In the genomic region with DNA sequence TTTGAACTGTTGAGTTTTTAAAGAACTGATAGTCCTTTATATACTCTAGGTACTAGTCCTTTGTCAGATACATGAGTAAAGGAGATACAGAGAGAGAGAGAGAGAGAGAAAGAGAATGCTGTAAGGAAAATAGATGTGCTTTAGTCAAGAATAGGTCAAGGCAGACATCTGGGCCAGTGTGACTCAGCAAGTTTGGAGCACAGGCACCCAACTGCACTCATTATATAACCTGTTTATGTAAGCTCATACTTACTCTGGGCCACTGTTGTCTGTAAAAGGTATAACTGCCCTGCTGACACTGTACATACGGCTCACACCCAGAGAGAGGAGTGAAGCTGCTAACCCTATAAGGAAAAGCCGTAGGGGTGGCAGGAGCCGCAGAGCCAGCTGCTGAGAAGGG, we compare ENCODE assay signal across 18 cellular contexts. TPM values are rescaled to one million over a fixed set of nuclear protein-coding genes. Genes with fewer than 3 reads are reported as not detected.
DNase-seq lines count a peak whose midpoint lies in the region; ATAC-seq, FAIRE-seq and TF ChIP-seq lines count a peak whose summit lies in the region.
"Had no signal": no experiment of that assay in that cellular context is flagged by ENCODE, and none has a peak within 500 bp of the region (broad histone marks: within the 10 kb centered on the region; RNA-seq: fewer than 3 reads in every experiment).

No MANE protein-coding gene starts in this region.

- no peak overlapping the region for H3K27ac ChIP-seq in astrocyte (ENCODE audit: low read depth, low read length)
- H3K27ac ChIP-seq: BLaER1 treated with 17β-estradiol and CSF1 and Interleukin-3, amounts not matched to agents 10 nM and 100 nM; right lobe of liver; SJCRH30; upper lobe of right lung had no signal

- H2AFZ ChIP-seq in astrocyte (ENCODE audit: low read depth, low read length), result no peak overlapping the region

- no peaks in the 10 kb centered on the region for H4K20me1 ChIP-seq in astrocyte (ENCODE audit: insufficient read depth, low read length)
- H4K20me1 ChIP-seq: BLaER1 treated with 17β-estradiol and CSF1 and Interleukin-3, amounts not matched to agents 10 nM and 100 nM had no signal

- H3K79me2 ChIP-seq in astrocyte (ENCODE audit: insufficient read depth, low read length), result no peaks in the 10 kb centered on the region

- H3K4me2 ChIP-seq in astrocyte (ENCODE audit: low read length), result no peak overlapping the region
- H3K4me2 ChIP-seq: BLaER1 treated with 17β-estradiol and CSF1 and Interleukin-3, amounts not matched to agents 10 nM and 100 nM had no signal

- H3K4me3 Mint-ChIP-seq in astrocyte (ENCODE audit: unreplicated experiment), result no peak overlapping the region
- H3K4me3 Mint-ChIP-seq in activated naive CD8-positive, alpha-beta T cell treated with anti-CD3 and anti-CD28 coated beads, Interleukin-2, amount 50 U/mL, for 24 hours, result no peak overlapping the region
- H3K4me3 Mint-ChIP-seq: natural killer cell treated with Interleukin-12 subunit alpha and Interleukin-12 subunit beta and Interleukin-15 and Interleukin-18, amount 100 ng/mL, for 72 hours had no signal

- no peaks in the 10 kb centered on the region for H3K36me3 Mint-ChIP-seq in astrocyte (ENCODE audit: low read depth, unreplicated experiment)
- H3K36me3 Mint-ChIP-seq in activated naive CD8-positive, alpha-beta T cell treated with anti-CD3 and anti-CD28 coated beads, Interleukin-2, amount 50 U/mL, for 24 hours (ENCODE audit: low read depth), result no peaks in the 10 kb centered on the region

- peaks cover 8% of the 10 kb centered on the region for H3K4me1 Mint-ChIP-seq in astrocyte (ENCODE audit: low read depth, unreplicated experiment)
- H3K4me1 Mint-ChIP-seq in activated naive CD8-positive, alpha-beta T cell treated with anti-CD3 and anti-CD28 coated beads, Interleukin-2, amount 50 U/mL, for 24 hours, result no peaks in the 10 kb centered on the region

- H3K27me3 ChIP-seq in astrocyte (ENCODE audit: insufficient read depth, low read length), result peaks cover 3% of the 10 kb centered on the region
- H3K27me3 ChIP-seq: BLaER1 treated with 17β-estradiol and CSF1 and Interleukin-3, amounts not matched to agents 10 nM and 100 nM; SJCRH30; upper lobe of right lung had no signal

- H3K27me3 Mint-ChIP-seq in astrocyte (ENCODE audit: low read depth, unreplicated experiment), result no peaks in the 10 kb centered on the region
- peaks cover 7% of the 10 kb centered on the region for H3K27me3 Mint-ChIP-seq in activated naive CD8-positive, alpha-beta T cell treated with anti-CD3 and anti-CD28 coated beads, Interleukin-2, amount 50 U/mL, for 24 hours

- peak overlapping the region; percentile 28 for H3K27ac Mint-ChIP-seq in astrocyte (ENCODE audit: unreplicated experiment)
- no peak overlapping the region for H3K27ac Mint-ChIP-seq in activated naive CD8-positive, alpha-beta T cell treated with anti-CD3 and anti-CD28 coated beads, Interleukin-2, amount 50 U/mL, for 24 hours
- H3K27ac Mint-ChIP-seq: natural killer cell treated with Interleukin-12 subunit alpha and Interleukin-12 subunit beta and Interleukin-15 and Interleukin-18, amount 100 ng/mL, for 72 hours had no signal

- intact Hi-C loops in left cardiac atrium (cut with DNase I), result no loop called here

- no peak for ATAC-seq in activated naive CD8-positive, alpha-beta T cell treated with anti-CD3 and anti-CD28 coated beads, Interleukin-2, amount 50 U/mL, for 24 hours
- no peak for ATAC-seq in left cardiac atrium
- no peak for ATAC-seq in HG03175 (IDR thresholded peaks at IDR 0.05; ENCODE audit: unreplicated experiment)
- ATAC-seq: natural killer cell treated with Interleukin-12 subunit alpha and Interleukin-12 subunit beta and Interleukin-15 and Interleukin-18, amount 100 ng/mL, for 72 hours; upper lobe of right lung had no signal

- H3K4me1 ChIP-seq in astrocyte (ENCODE audit: insufficient read depth, low read length), result peaks cover 10% of the 10 kb centered on the region
- H3K4me1 ChIP-seq: BLaER1 treated with 17β-estradiol and CSF1 and Interleukin-3, amounts not matched to agents 10 nM and 100 nM; right lobe of liver; SJCRH30; upper lobe of right lung had no signal

- DNase-seq in AG20443 (ENCODE audit: low spot score), result peak; percentile 41
- peak; percentile 31 for DNase-seq in HFF-Myc (ENCODE audit: extremely low read depth, low read depth)
- peak; percentile 65 for DNase-seq in astrocyte (ENCODE audit: low read depth)
- peak; percentile 7 for DNase-seq in glomerular visceral epithelial cell (ENCODE audit: extremely low spot score)
- no peak for DNase-seq in activated naive CD8-positive, alpha-beta T cell treated with anti-CD3 and anti-CD28 coated beads, Interleukin-2, amount 50 U/mL, for 24 hours
- no peak for DNase-seq in GM20000 (ENCODE audit: low spot score)
- no peak for DNase-seq in left cardiac atrium
- DNase-seq: activated gamma-delta T cell; hypothalamus; NCI-H2029 treated with DMSO at 0.1 percent for 48 hours; right lobe of liver; SJCRH30; stimulated activated CD4-positive, alpha-beta T cell treated with anti-CD3 and anti-CD28 coated beads, Interleukin-4, amount 100 ng/mL, for 24 hours; upper lobe of right lung had no signal

- no peaks in the 10 kb centered on the region for H3K9me3 Mint-ChIP-seq in astrocyte (ENCODE audit: unreplicated experiment)
- H3K9me3 Mint-ChIP-seq in activated naive CD8-positive, alpha-beta T cell treated with anti-CD3 and anti-CD28 coated beads, Interleukin-2, amount 50 U/mL, for 24 hours, result peaks cover 4% of the 10 kb centered on the region
- H3K9me3 Mint-ChIP-seq: natural killer cell treated with Interleukin-12 subunit alpha and Interleukin-12 subunit beta and Interleukin-15 and Interleukin-18, amount 100 ng/mL, for 72 hours had no signal

- no peak overlapping the region for H3K4me3 ChIP-seq in HFF-Myc (replicated peaks; ENCODE audit: low read depth, low read length)
- H3K4me3 ChIP-seq in astrocyte (ENCODE audit: insufficient read depth, low read depth, low read length), result no peak overlapping the region
- H3K4me3 ChIP-seq: BLaER1 treated with 17β-estradiol and CSF1 and Interleukin-3, amounts not matched to agents 10 nM and 100 nM; right lobe of liver; SJCRH30; upper lobe of right lung had no signal

- H3K36me3 ChIP-seq in astrocyte (ENCODE audit: insufficient read depth, low read length), result no peaks in the 10 kb centered on the region
- H3K36me3 ChIP-seq: BLaER1 treated with 17β-estradiol and CSF1 and Interleukin-3, amounts not matched to agents 10 nM and 100 nM; right lobe of liver; SJCRH30; upper lobe of right lung had no signal

- no peaks in the 10 kb centered on the region for H3K9me3 ChIP-seq in astrocyte (ENCODE audit: insufficient read depth, low read depth, low read length)
- H3K9me3 ChIP-seq: right lobe of liver, SJCRH30, upper lobe of right lung had no signal

- FAIRE-seq in astrocyte (lab: Jason Lieb, UNC), result no peak
- FAIRE-seq: GM19239 had no signal

- TF ChIP-seq CTCF in HFF-Myc (IDR thresholded peaks at IDR 0.05; ENCODE audit: low read depth, low read length, missing control alignments) (no peak), astrocyte (IDR thresholded peaks at IDR 0.05; ENCODE audit: insufficient read depth, low read depth, low read length) (no peak), GM20000 (IDR thresholded peaks at IDR 0.05; ENCODE audit: extremely low read depth, missing control alignments) (no peak)

- no peak overlapping the region for H3K9ac ChIP-seq in astrocyte (ENCODE audit: low read length)
- H3K9ac ChIP-seq: BLaER1 treated with 17β-estradiol and CSF1 and Interleukin-3, amounts not matched to agents 10 nM and 100 nM had no signal

RNA-seq across cellular contexts. Expression of gene AKT3, which starts 32.2 kb away (rescaled TPM):
- total RNA-seq in astrocyte (62.2 and 64.5 TPM in 2 replicates), left cardiac atrium (10 to 100 TPM; 27.6 to 42.9 TPM)

Comparison
In these comparisons a context has a peak if more than half of its experiments do, and no peak if none do; other contexts are left out.
1. DNase-seq: peak in AG20443 (single experiment), HFF-Myc (single experiment), astrocyte (single experiment) and glomerular visceral epithelial cell (single experiment); none in activated naive CD8-positive, alpha-beta T cell treated with anti-CD3 and anti-CD28 coated beads, Interleukin-2, amount 50 U/mL, for 24 hours (single experiment), GM20000 (single experiment) and left cardiac atrium (single experiment).